9 cellular contexts compared by ENCODE assay signal in the genomic region with DNA sequence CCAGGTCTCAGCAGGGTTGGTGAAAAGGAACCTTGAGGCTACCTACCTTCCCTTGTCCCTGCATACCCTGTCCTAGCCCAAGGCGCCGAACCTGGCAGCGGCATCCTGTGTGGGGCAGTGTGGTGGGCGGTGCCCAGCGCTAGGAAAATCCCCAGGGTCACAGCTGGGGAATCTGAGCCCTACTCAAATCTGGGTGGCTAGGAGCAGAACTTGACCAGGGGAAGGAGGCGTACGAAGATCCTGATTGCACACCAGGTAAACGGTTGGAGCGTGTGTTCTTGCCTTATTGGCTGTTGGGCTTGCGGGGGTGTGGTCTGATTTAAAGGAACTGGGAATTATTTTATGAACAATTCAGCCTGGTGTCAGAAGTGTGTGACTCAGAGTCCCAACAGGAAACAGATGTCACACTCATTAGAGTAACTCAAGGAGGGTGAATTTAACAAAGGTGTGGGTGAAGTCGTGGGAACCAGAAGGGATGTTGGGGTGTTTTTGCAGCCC.
A peak's percentile ranks its signal among the peaks of the same experiment; 100 is the strongest.
DNase-seq lines count a peak whose midpoint lies in the region; ATAC-seq and TF ChIP-seq lines count a peak whose summit lies in the region.
"Had no signal": no experiment of that assay in that cellular context is flagged by ENCODE, and none has a peak within 500 bp of the region (broad histone marks: within the 10 kb centered on the region; RNA-seq: fewer than 3 reads in every experiment).

No MANE protein-coding gene starts in this region.

- CTCF ChIA-PET in PC-3 (lab: Charles Lee) = no interaction called here

- no peaks in the 10 kb centered on the region for H3F3A ChIP-seq in PC-3 (ENCODE audit: low read length, unreplicated experiment)

- no peak overlapping the region for H2AFZ ChIP-seq in PC-3 (ENCODE audit: low read length)

- H3K27me3 Mint-ChIP-seq in memory B cell = no peaks in the 10 kb centered on the region

- H3K79me2 ChIP-seq in PC-3 (ENCODE audit: low read length) = no peaks in the 10 kb centered on the region

- intact Hi-C loops in PC-3 (cut with micrococcal nuclease) = no loop called here

- H4K20me1 ChIP-seq in PC-3 (ENCODE audit: low read length) = no peaks in the 10 kb centered on the region

- no peak overlapping the region for H3K27ac ChIP-seq in PC-3 (ENCODE audit: low read length)
- H3K27ac ChIP-seq: HL-60 had no signal

- DNase-seq in PC-3 (peak; percentile 15), memory B cell (ENCODE audit: low spot score in 2 of 2) (no peak), HPDE6-E6E7 (ENCODE audit: extremely low spot score) (no peak), EL (no peak)
- DNase-seq in stimulated activated naive CD8-positive, alpha-beta T cell treated with anti-CD3 and anti-CD28 coated beads, Interleukin-15, Interleukin-2, amounts not matched to agents 100 U/mL and 50 U/mL, for 24 hours = no peak
- no peak for DNase-seq in activated CD4-positive, alpha-beta T cell treated with anti-CD3 and anti-CD28 coated beads, Interleukin-2, amount 50 U/mL, for 48 hours

- H3K9me3 Mint-ChIP-seq in memory B cell = peaks cover 5% of the 10 kb centered on the region

- peak overlapping the region; percentile 16 for H3K27ac Mint-ChIP-seq in memory B cell

- no peak overlapping the region for H3K4me2 ChIP-seq in PC-3 (ENCODE audit: low read length)

- BruUV-seq in PC-3 (replicated peaks; lab: Mats Ljungman, UMichigan) = no TSS peak

- no peak overlapping the region for H3K4me3 ChIP-seq in PC-3 (ENCODE audit: low read length)

- no peaks in the 10 kb centered on the region for H3K27me3 ChIP-seq in PC-3 (ENCODE audit: low read length)

- peaks cover 20% of the 10 kb centered on the region for H3K4me1 Mint-ChIP-seq in memory B cell

- ATAC-seq in GM18520 (IDR thresholded peaks at IDR 0.05; ENCODE audit: unreplicated experiment) (peak; percentile 59), HG02642 (IDR thresholded peaks at IDR 0.05; ENCODE audit: poor library complexity, unreplicated experiment) (peak; percentile 55), PC-3 (peak; percentile 56; the same call in 1 of the 2 replicates), memory B cell (ENCODE audit: low read depth) (peak; percentile 82)
- ATAC-seq in stimulated activated naive CD8-positive, alpha-beta T cell treated with anti-CD3 and anti-CD28 coated beads, Interleukin-15, Interleukin-2, amounts not matched to agents 100 U/mL and 50 U/mL, for 24 hours = no peak

- no peaks in the 10 kb centered on the region for H3K9me2 ChIP-seq in PC-3 (replicated peaks; ENCODE audit: low read length)

- no peak overlapping the region for H3K9ac ChIP-seq in PC-3 (ENCODE audit: low read length)

- peak overlapping the region; percentile 79 for H3K4me3 Mint-ChIP-seq in memory B cell

- no peaks in the 10 kb centered on the region for H3K36me3 Mint-ChIP-seq in memory B cell

- no peaks in the 10 kb centered on the region for H3K36me3 ChIP-seq in PC-3 (ENCODE audit: low read depth, low read length)

- no peak for TF ChIP-seq CTCF in PC-3 (conservative IDR thresholded peaks at IDR 0.05; ENCODE audit: low read depth, low read length)

- H3K9me3 ChIP-seq in PC-3 (ENCODE audit: low read length) = no peaks in the 10 kb centered on the region

- POLR2A ChIA-PET in PC-3 (lab: Charles Lee; ENCODE audit: unreplicated experiment) = no interaction called here

- no peaks in the 10 kb centered on the region for H3K4me1 ChIP-seq in PC-3 (ENCODE audit: insufficient read depth, low read length)
